ENCODE assay signal across 8 cellular contexts in the genomic region with DNA sequence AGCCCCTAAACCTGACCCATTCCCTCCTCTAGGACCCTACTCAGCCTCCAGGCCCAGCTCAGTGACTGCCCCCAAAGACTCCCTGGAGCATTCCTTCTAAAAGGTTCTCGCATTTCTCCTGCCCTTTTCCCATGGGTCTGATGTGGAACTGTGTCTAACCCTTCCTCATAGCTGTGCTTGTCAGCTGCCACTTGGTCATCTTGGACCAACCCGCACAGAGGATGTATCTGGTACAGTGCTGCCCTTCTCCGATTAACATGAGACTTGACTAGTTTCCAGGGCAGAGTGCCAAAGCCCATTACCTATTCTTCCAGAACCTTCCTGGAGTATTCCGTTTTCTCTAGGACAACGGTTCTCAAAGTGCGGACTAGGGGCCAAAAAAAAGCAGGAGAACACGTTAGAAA. TPM values are rescaled to one million over a fixed set of nuclear protein-coding genes. Genes with fewer than 3 reads are reported as not detected.
A peak's percentile ranks its signal among the peaks of the same experiment; 100 is the strongest.
DNase-seq lines count a peak whose midpoint lies in the region; ATAC-seq and TF ChIP-seq lines count a peak whose summit lies in the region.

No MANE protein-coding gene starts in this region.

- H3K27me3 Mint-ChIP-seq in nephron (ENCODE audit: low read depth) = no peaks in the 10 kb centered on the region

- no peaks in the 10 kb centered on the region for H3K9me3 ChIP-seq in PC-3 (ENCODE audit: low read length)

- H3K4me3 ChIP-seq in PC-3 (ENCODE audit: low read length) (peak overlapping the region; percentile 88), epithelial cell of esophagus (ENCODE audit: low read length) (peak overlapping the region; percentile 74)

- H3K9me3 Mint-ChIP-seq in nephron = no peaks in the 10 kb centered on the region

- H3K9ac ChIP-seq in PC-3 (ENCODE audit: low read length) = peak overlapping the region; percentile 89

- peaks cover 24% of the 10 kb centered on the region for H3K4me1 ChIP-seq in PC-3 (ENCODE audit: insufficient read depth, low read length)

- DNase-seq in NCI-H446 (lab: John Stamatoyannopoulos, UW) (peak; percentile 9 to 40), NCI-H446 treated with DMSO at 0.1 percent for 48 hours (lab: John Stamatoyannopoulos, UW) (no peak), PC-3 (peak; percentile 39), epithelial cell of esophagus (ENCODE audit: low read depth) (peak; percentile 34), OCI-M1 (lab: John Stamatoyannopoulos, UW) (no peak)

- H4K20me1 ChIP-seq in PC-3 (ENCODE audit: low read length) = no peaks in the 10 kb centered on the region

- H3K27ac ChIP-seq in PC-3 (ENCODE audit: low read length) = peak overlapping the region; percentile 67

- H3K79me2 ChIP-seq in PC-3 (ENCODE audit: low read length) = peaks cover 18% of the 10 kb centered on the region

- H2AFZ ChIP-seq in PC-3 (ENCODE audit: low read length) = peak overlapping the region; percentile 79

- intact Hi-C loops in PC-3 (cut with micrococcal nuclease) = loop anchor here (2.0 kb wide), 1 partner anchor 51 kb away; a partner anchor contains a TSS

- TSS peak; percentile 73 for BruUV-seq in PC-3 (replicated peaks; lab: Mats Ljungman, UMichigan)

- H3K4me1 Mint-ChIP-seq in nephron = peaks cover 25% of the 10 kb centered on the region

- peak overlapping the region; percentile 87 to 98 (median 93) for H3K4me3 Mint-ChIP-seq in nephron

- peak; percentile 32 for ATAC-seq in PC-3
- no peak for ATAC-seq in HG03457 (IDR thresholded peaks at IDR 0.05; ENCODE audit: unreplicated experiment)
- no peak for ATAC-seq in HG02973 (IDR thresholded peaks at IDR 0.05; ENCODE audit: unreplicated experiment)

- CTCF ChIA-PET in PC-3 (lab: Charles Lee) = interaction anchor here (0.5 to 1.4 kb wide), 3 partner anchors 62 to 116 kb away, joined by 3 to 5 read pairs (median 3); no protein-coding TSS in a partner anchor

- H3K27me3 ChIP-seq in PC-3 (ENCODE audit: low read length) = no peaks in the 10 kb centered on the region

- POLR2A ChIA-PET in PC-3 (lab: Charles Lee; ENCODE audit: unreplicated experiment) = interaction anchor here (0.5 to 0.6 kb wide), 4 partner anchors 15 to 1616 kb away, joined by 3 to 4 read pairs (median 3); no protein-coding TSS in a partner anchor

- H3K4me2 ChIP-seq in PC-3 (ENCODE audit: low read length) = peak overlapping the region; percentile 84

- no peaks in the 10 kb centered on the region for H3K36me3 Mint-ChIP-seq in nephron (ENCODE audit: low read depth)

- no peak for TF ChIP-seq CTCF in PC-3 (conservative IDR thresholded peaks at IDR 0.05; ENCODE audit: low read depth, low read length)
- TF ChIP-seq CTCF in epithelial cell of esophagus (IDR thresholded peaks at IDR 0.05; ENCODE audit: insufficient read depth, low read depth, low read length, missing control alignments) = no peak
- TF ChIP-seq CTCF in nephron (IDR thresholded peaks at IDR 0.05; ENCODE audit: unreplicated experiment in 3 of 3) = no peak

- no peaks in the 10 kb centered on the region for H3F3A ChIP-seq in PC-3 (ENCODE audit: low read length, unreplicated experiment)

- peak overlapping the region; percentile 98 to 99 (median 98) for H3K27ac Mint-ChIP-seq in nephron

- H3K36me3 ChIP-seq in PC-3 (ENCODE audit: low read depth, low read length) = no peaks in the 10 kb centered on the region

- no peaks in the 10 kb centered on the region for H3K9me2 ChIP-seq in PC-3 (replicated peaks; ENCODE audit: low read length)

RNA-seq across cellular contexts. Expression of a gene that starts 0.5 kb away (rescaled TPM):
- 38.8 and 45.6 TPM in 2 replicates for total RNA-seq in PC-3 (2014; rRNA removed)

RNA-seq across cellular contexts. Expression of a gene that starts 50.7 kb away (rescaled TPM):
- 18.4 and 20.7 TPM in 2 replicates for total RNA-seq in PC-3 (2014; rRNA removed)

Comparison
In these comparisons a context has a peak if more than half of its experiments do, and no peak if none do; other contexts are left out.
1. DNase-seq: peak in NCI-H446 (2 of 2), PC-3 (single experiment) and epithelial cell of esophagus (single experiment); none in NCI-H446 treated with DMSO at 0.1 percent for 48 hours (single experiment) and OCI-M1 (single experiment).